Comparison of ENCODE assay signal across 8 cellular contexts in genomic region chr11:72676874-72677341, GRCh38. TPM values are rescaled to one million over a fixed set of nuclear protein-coding genes. Genes with fewer than 3 reads are reported as not detected.
DNase-seq lines count a peak whose midpoint lies in the region; ATAC-seq and TF ChIP-seq lines count a peak whose summit lies in the region.

No MANE protein-coding gene starts in this region.

- intact Hi-C loops in Right ventricle myocardium inferior (cut with DNase I) (no loop called here), cardiac septum (cut with DNase I) (no loop called here)

- H3K4me3 Mint-ChIP-seq in mesothelial cell of epicardium = no peak overlapping the region
- peak overlapping the region; percentile 49 to 52 for H3K4me3 Mint-ChIP-seq in stimulated activated naive B cell treated with anti-CD40 and anti-IgM and Interleukin-4, amounts not matched to agents 10 μg/mL and 1 μg/mL and 100 μg/mL, for 72 hours

- H3K9me3 Mint-ChIP-seq in mesothelial cell of epicardium = no peaks in the 10 kb centered on the region
- H3K9me3 Mint-ChIP-seq in stimulated activated naive B cell treated with anti-CD40 and anti-IgM and Interleukin-4, amounts not matched to agents 10 μg/mL and 1 μg/mL and 100 μg/mL, for 72 hours = no peaks in the 10 kb centered on the region

- TF ChIP-seq CTCF in mesothelial cell of epicardium (IDR thresholded peaks at IDR 0.05; ENCODE audit: unreplicated experiment) = no peak

- ATAC-seq in Right ventricle myocardium inferior = peak; percentile 64
- ATAC-seq in stimulated activated naive B cell treated with anti-CD40 and anti-IgM and Interleukin-4, amounts not matched to agents 10 μg/mL and 1 μg/mL and 100 μg/mL, for 72 hours (replicated peaks) = peak; percentile 49 to 65
- no peak for ATAC-seq in GM19455 (IDR thresholded peaks at IDR 0.05; ENCODE audit: unreplicated experiment)

- H3K27ac Mint-ChIP-seq in mesothelial cell of epicardium = no peak overlapping the region
- peak overlapping the region; percentile 52 for H3K27ac Mint-ChIP-seq in stimulated activated naive B cell treated with anti-CD40 and anti-IgM and Interleukin-4, amounts not matched to agents 10 μg/mL and 1 μg/mL and 100 μg/mL, for 72 hours

- peaks cover 12% of the 10 kb centered on the region for H3K4me1 Mint-ChIP-seq in mesothelial cell of epicardium
- peaks cover 34 to 41% of the 10 kb centered on the region in 2 donors for H3K4me1 Mint-ChIP-seq in stimulated activated naive B cell treated with anti-CD40 and anti-IgM and Interleukin-4, amounts not matched to agents 10 μg/mL and 1 μg/mL and 100 μg/mL, for 72 hours

- peaks cover 89% of the 10 kb centered on the region for H3K27me3 Mint-ChIP-seq in mesothelial cell of epicardium (ENCODE audit: low read depth)
- H3K27me3 Mint-ChIP-seq in stimulated activated naive B cell treated with anti-CD40 and anti-IgM and Interleukin-4, amounts not matched to agents 10 μg/mL and 1 μg/mL and 100 μg/mL, for 72 hours = peaks cover 44 to 62% of the 10 kb centered on the region in 2 donors

- no peaks in the 10 kb centered on the region for H3K36me3 Mint-ChIP-seq in mesothelial cell of epicardium
- H3K36me3 Mint-ChIP-seq in stimulated activated naive B cell treated with anti-CD40 and anti-IgM and Interleukin-4, amounts not matched to agents 10 μg/mL and 1 μg/mL and 100 μg/mL, for 72 hours = peaks cover 0 to 2% of the 10 kb centered on the region in 2 donors

- DNase-seq in Right ventricle myocardium inferior (ENCODE audit: missing footprints) = peak; percentile 86
- no peak for DNase-seq in cardiac septum (ENCODE audit: low spot score)
- DNase-seq in activated CD4-positive, CD25-positive, alpha-beta regulatory T cell treated with anti-CD3 and anti-CD28 coated beads, Interleukin-2, amount 50 U/mL, for 72 hours = peak; percentile 71
- DNase-seq in cerebellar cortex (ENCODE audit: low spot score) = peak; percentile 11
- peak; percentile 78 to 92 for DNase-seq in mesothelial cell of epicardium (ENCODE audit: low spot score in 2 of 2, unreplicated experiment in 2 of 2)
- peak; percentile 38 for DNase-seq in stimulated activated naive B cell treated with anti-CD40 and anti-IgM and Interleukin-4, amounts not matched to agents 10 μg/mL and 1 μg/mL and 100 μg/mL, for 72 hours
- DNase-seq in kidney glomerular epithelial cell (lab: John Stamatoyannopoulos, UW) = no peak

RNA-seq across cellular contexts. Expression of gene PDE2A, which starts 2.7 kb away (rescaled TPM):
- total RNA-seq in Right ventricle myocardium inferior (41.2 TPM), cardiac septum (28.8 TPM), mesothelial cell of epicardium (0.63 to 1.4 TPM (median 1.1 TPM) in 3 replicates)

Comparison
In these comparisons a context has a peak if more than half of its experiments do, and no peak if none do; other contexts are left out.
1. DNase-seq: peak in Right ventricle myocardium inferior (single experiment), activated CD4-positive, CD25-positive, alpha-beta regulatory T cell treated with anti-CD3 and anti-CD28 coated beads, Interleukin-2, amount 50 U/mL, for 72 hours (single experiment), cerebellar cortex (single experiment), mesothelial cell of epicardium (2 of 2) and stimulated activated naive B cell treated with anti-CD40 and anti-IgM and Interleukin-4, amounts not matched to agents 10 μg/mL and 1 μg/mL and 100 μg/mL, for 72 hours (single experiment); none in cardiac septum (single experiment) and kidney glomerular epithelial cell (single experiment).
2. RNA of gene PDE2A, which starts 2.7 kb away (total RNA-seq): 41.2 TPM in Right ventricle myocardium inferior (single experiment) and 28.8 TPM in cardiac septum (single experiment); 0.63 to 1.4 TPM in mesothelial cell of epicardium; every median in the first group is over 10 times any median in the second.